12 cellular contexts compared by ENCODE assay signal in the genomic region with DNA sequence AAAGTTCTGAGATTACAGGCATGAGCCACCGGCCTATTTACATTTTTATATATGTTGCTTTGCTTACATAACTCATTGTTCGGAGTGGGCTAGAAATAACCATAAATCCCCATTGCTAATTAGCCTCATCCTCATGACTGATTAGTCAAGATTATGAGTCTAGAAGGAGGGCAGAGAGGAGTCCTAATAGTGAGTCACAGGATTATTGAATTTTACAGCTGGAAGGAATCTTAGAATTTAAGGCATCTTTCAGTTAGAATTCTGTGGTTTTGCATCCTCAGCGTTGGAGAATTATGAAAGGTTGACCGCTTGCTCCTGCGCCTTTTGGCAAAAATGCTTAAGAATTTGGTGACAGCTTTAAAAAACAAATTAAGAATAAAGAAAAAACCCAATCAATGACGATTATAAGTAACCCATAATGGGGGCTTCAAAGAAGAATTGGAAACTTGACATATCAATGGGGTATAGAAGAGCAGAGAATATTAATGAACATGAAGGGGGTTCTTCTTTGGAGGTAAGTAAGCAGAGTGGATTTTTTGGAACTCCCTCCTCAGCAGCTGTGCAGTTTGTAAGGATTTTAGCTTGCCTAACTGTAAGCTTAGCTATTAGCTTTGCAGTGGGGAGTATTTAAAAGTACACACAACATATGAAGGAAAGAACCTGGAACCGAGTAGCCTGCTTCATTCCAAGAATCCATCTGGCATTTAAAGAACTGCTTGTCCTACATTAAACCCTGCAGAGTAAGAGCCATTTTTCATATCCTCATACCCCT. TPM values are rescaled to one million over a fixed set of nuclear protein-coding genes. Genes with fewer than 3 reads are reported as not detected.
DNase-seq lines count a peak whose midpoint lies in the region; ATAC-seq and TF ChIP-seq lines count a peak whose summit lies in the region.
"Had no signal": no experiment of that assay in that cellular context is flagged by ENCODE, and none has a peak within 500 bp of the region (broad histone marks: within the 10 kb centered on the region; RNA-seq: fewer than 3 reads in every experiment).

No MANE protein-coding gene starts in this region.

- H3K27ac ChIP-seq in PC-3 (ENCODE audit: low read length) (no peak overlapping the region), fibroblast of lung (ENCODE audit: insufficient read depth, low read length) (peak overlapping the region; percentile 85), smooth muscle cell (ENCODE audit: low read depth) (no peak overlapping the region)
- H3K27ac ChIP-seq: SK-N-MC had no signal

- H4K20me1 ChIP-seq in PC-3 (ENCODE audit: low read length) (no peaks in the 10 kb centered on the region), fibroblast of lung (ENCODE audit: control insufficient read depth, extremely low read depth, insufficient read depth, low read length) (no peaks in the 10 kb centered on the region), smooth muscle cell (ENCODE audit: low read depth) (no peaks in the 10 kb centered on the region)

- peak overlapping the region; percentile 86 for H3K4me2 ChIP-seq in PC-3 (ENCODE audit: low read length)
- peak overlapping the region; percentile 93 for H3K4me2 ChIP-seq in fibroblast of lung (ENCODE audit: extremely low read depth, insufficient read depth, low read length)
- peak overlapping the region; percentile 25 for H3K4me2 ChIP-seq in smooth muscle cell

- H3K36me3 ChIP-seq in PC-3 (ENCODE audit: low read depth, low read length) (no peaks in the 10 kb centered on the region), fibroblast of lung (ENCODE audit: control insufficient read depth, insufficient read depth, low read length) (no peaks in the 10 kb centered on the region), smooth muscle cell (ENCODE audit: low read depth) (no peaks in the 10 kb centered on the region)
- H3K36me3 ChIP-seq: transverse colon had no signal

- TF ChIP-seq CTCF in PC-3 (conservative IDR thresholded peaks at IDR 0.05; ENCODE audit: low read depth, low read length) (no peak), fibroblast of lung (conservative IDR thresholded peaks at IDR 0.05 in 1 of 2, IDR thresholded peaks at IDR 0.05 in 1 of 2; ENCODE audit: low read depth in 1 of 2, low read length in 2 of 2) (no peak), smooth muscle cell (IDR thresholded peaks at IDR 0.05; ENCODE audit: borderline replicate concordance, insufficient read depth, poor library complexity, severe bottlenecking) (no peak)

- peak overlapping the region; percentile 61 for H3K4me3 ChIP-seq in PC-3 (ENCODE audit: low read length)
- peak overlapping the region in 1 of 4 experiments; percentile 71 for H3K4me3 ChIP-seq in fibroblast of lung (replicated peaks in 1 of 4; ENCODE audit: control extremely low read depth in 1 of 4, insufficient read depth in 1 of 4, low read depth in 3 of 4, low read length in 4 of 4)
- H3K4me3 ChIP-seq in smooth muscle cell = no peak overlapping the region

- CTCF ChIA-PET in activated CD4-positive, alpha-beta T cell treated with anti-CD3 and anti-CD28 coated beads, Interleukin-2, amount 10 ng/mL, durations not matched to agents 7 days and 5 days (lab: Charles Lee) = interaction anchor here (0.6 to 1.5 kb wide), 4 partner anchors 20 to 648 kb away, joined by 3 to 8 read pairs (median 4); no protein-coding TSS in a partner anchor
- CTCF ChIA-PET in PC-3 (lab: Charles Lee) = interaction anchor here (0.6 to 0.9 kb wide), 2 partner anchors 9 to 762 kb away, joined by 3 read pairs; no protein-coding TSS in a partner anchor

- H3K4me1 ChIP-seq in PC-3 (ENCODE audit: insufficient read depth, low read length) = peaks cover 23% of the 10 kb centered on the region
- peaks cover 6% of the 10 kb centered on the region for H3K4me1 ChIP-seq in fibroblast of lung (ENCODE audit: control insufficient read depth, extremely low read depth, insufficient read depth, low read length)
- peaks cover 10% of the 10 kb centered on the region for H3K4me1 ChIP-seq in smooth muscle cell (ENCODE audit: low read depth)

- H2AFZ ChIP-seq in PC-3 (ENCODE audit: low read length) = peak overlapping the region; percentile 87; the same call in 1 of the 2 replicates
- H2AFZ ChIP-seq in fibroblast of lung (ENCODE audit: low read length) = no peak overlapping the region
- no peak overlapping the region for H2AFZ ChIP-seq in smooth muscle cell (ENCODE audit: low read depth)

- DNase-seq in activated CD4-positive, alpha-beta T cell treated with anti-CD3 and anti-CD28 coated beads, Interleukin-2, amount 10 ng/mL, durations not matched to agents 7 days and 5 days = no peak
- DNase-seq in activated CD4-positive, alpha-beta T cell treated with anti-CD3 and anti-CD28 coated beads for 4 hours = no peak
- DNase-seq in PC-3 (peak; percentile 32), fibroblast of lung (ENCODE audit: low read depth in 2 of 2) (peak; percentile 58 to 92), smooth muscle cell (lab: John Stamatoyannopoulos, UW; ENCODE audit: unreplicated experiment) (no peak), SHP77 (lab: John Stamatoyannopoulos, UW) (no peak), NCI-H1417 treated with DMSO at 0.1 percent for 48 hours (lab: John Stamatoyannopoulos, UW) (no peak)
- no peak for DNase-seq in activated CD8-positive, alpha-beta memory T cell treated with anti-CD3 and anti-CD28 coated beads, Interleukin-2, amount 50 U/mL, for 48 hours
- DNase-seq: erythroblast, NCI-H1694 treated with DMSO at 0.1 percent for 48 hours, transverse colon had no signal

- H3K9me3 ChIP-seq in PC-3 (ENCODE audit: low read length) (no peaks in the 10 kb centered on the region), fibroblast of lung (ENCODE audit: control insufficient read depth, insufficient read depth, low read depth, low read length) (no peaks in the 10 kb centered on the region), smooth muscle cell (replicated peaks; ENCODE audit: low read depth) (no peaks in the 10 kb centered on the region)
- H3K9me3 ChIP-seq: transverse colon had no signal

- peak overlapping the region; percentile 81 for H3K4me3 Mint-ChIP-seq in activated CD4-positive, alpha-beta T cell treated with anti-CD3 and anti-CD28 coated beads, Interleukin-2, amount 10 ng/mL, durations not matched to agents 7 days and 5 days

- H3K27me3 ChIP-seq in PC-3 (ENCODE audit: low read length) = no peaks in the 10 kb centered on the region
- H3K27me3 ChIP-seq in fibroblast of lung (ENCODE audit: control insufficient read depth, insufficient read depth, low read length) = no peaks in the 10 kb centered on the region
- H3K27me3 ChIP-seq in smooth muscle cell (ENCODE audit: low read depth) = no peaks in the 10 kb centered on the region
- H3K27me3 ChIP-seq: transverse colon had no signal

- intact Hi-C loops in PC-3 (cut with micrococcal nuclease) = loop anchor here (5.0 kb wide), 1 partner anchor 482 kb away; no protein-coding TSS in a partner anchor

- peaks cover 26% of the 10 kb centered on the region for H3K4me1 Mint-ChIP-seq in activated CD4-positive, alpha-beta T cell treated with anti-CD3 and anti-CD28 coated beads, Interleukin-2, amount 10 ng/mL, durations not matched to agents 7 days and 5 days

- H3K27ac Mint-ChIP-seq in activated CD4-positive, alpha-beta T cell treated with anti-CD3 and anti-CD28 coated beads, Interleukin-2, amount 10 ng/mL, durations not matched to agents 7 days and 5 days = no peak overlapping the region

- H3F3A ChIP-seq in PC-3 (ENCODE audit: low read length, unreplicated experiment) = no peaks in the 10 kb centered on the region
- peaks cover 11% of the 10 kb centered on the region for H3F3A ChIP-seq in smooth muscle cell (ENCODE audit: low read depth)

- peaks cover 8% of the 10 kb centered on the region for H3K36me3 Mint-ChIP-seq in activated CD4-positive, alpha-beta T cell treated with anti-CD3 and anti-CD28 coated beads, Interleukin-2, amount 10 ng/mL, durations not matched to agents 7 days and 5 days (ENCODE audit: low read depth)

- H3K27me3 Mint-ChIP-seq in activated CD4-positive, alpha-beta T cell treated with anti-CD3 and anti-CD28 coated beads, Interleukin-2, amount 10 ng/mL, durations not matched to agents 7 days and 5 days = peaks cover 33% of the 10 kb centered on the region

- 63% methylated on average over 7 of the region's 7 CpGs for WGBS in smooth muscle cell (ENCODE audit: low lambda C conversion rate)

- ATAC-seq in PC-3 = no peak

- H3K9me2 ChIP-seq in PC-3 (replicated peaks; ENCODE audit: low read length) = no peaks in the 10 kb centered on the region

- H3K9me3 Mint-ChIP-seq in activated CD4-positive, alpha-beta T cell treated with anti-CD3 and anti-CD28 coated beads, Interleukin-2, amount 10 ng/mL, durations not matched to agents 7 days and 5 days = no peaks in the 10 kb centered on the region

- H3K79me2 ChIP-seq in PC-3 (ENCODE audit: low read length) (peaks cover 12% of the 10 kb centered on the region; the same call in 1 of the 2 replicates), fibroblast of lung (ENCODE audit: control insufficient read depth, insufficient read depth, low read length) (peaks cover 24% of the 10 kb centered on the region), smooth muscle cell (ENCODE audit: low read depth) (peaks cover 13% of the 10 kb centered on the region)

- POLR2A ChIA-PET in activated CD4-positive, alpha-beta T cell treated with anti-CD3 and anti-CD28 coated beads, Interleukin-2, amount 10 ng/mL, durations not matched to agents 7 days and 5 days (lab: Charles Lee) = no interaction called here
- POLR2A ChIA-PET in PC-3 (lab: Charles Lee; ENCODE audit: unreplicated experiment) = interaction anchor here (0.6 kb wide), 1 partner anchor 176 kb away, joined by 3 read pairs; no protein-coding TSS in a partner anchor

- H3K9ac ChIP-seq in PC-3 (ENCODE audit: low read length) = no peak overlapping the region
- no peak overlapping the region for H3K9ac ChIP-seq in fibroblast of lung (ENCODE audit: insufficient read depth, low read length)
- no peak overlapping the region for H3K9ac ChIP-seq in smooth muscle cell (ENCODE audit: low read depth)

- BruUV-seq in PC-3 (replicated peaks; lab: Mats Ljungman, UMichigan) = no TSS peak

RNA-seq across cellular contexts. Expression of a gene that starts 2.4 kb away (rescaled TPM):
- total RNA-seq in activated CD4-positive, alpha-beta T cell treated with anti-CD3 and anti-CD28 coated beads, Interleukin-2, amount 10 ng/mL, durations not matched to agents 7 days and 5 days = 10 to 100 TPM; 21.5 to 22.5 TPM
- total RNA-seq in PC-3 (2014; rRNA removed) (8.2 and 35.5 TPM in 2 replicates), fibroblast of lung (22.1 and 35.8 TPM in 2 replicates), smooth muscle cell (28.7 and 34.6 TPM in 2 replicates)
- polyA plus RNA-seq in fibroblast of lung (49.0 and 51.8 TPM in 2 replicates), smooth muscle cell (15.3 and 16.4 TPM in 2 replicates)
- 26.0 and 28.4 TPM in 2 replicates for polyA plus RNA-seq in fibroblast of lung (2012)
- 11.9 and 19.7 TPM in 2 replicates for polyA minus RNA-seq in fibroblast of lung (ENCODE audit: low replicate concordance)

RNA-seq across cellular contexts. Expression of a gene that starts 37.8 kb away (rescaled TPM):
- total RNA-seq in activated CD4-positive, alpha-beta T cell treated with anti-CD3 and anti-CD28 coated beads, Interleukin-2, amount 10 ng/mL, durations not matched to agents 7 days and 5 days = 10 to 100 TPM; 58.7 to 63.6 TPM
- total RNA-seq in PC-3 (2014; rRNA removed) = 128 and 146 TPM in 2 replicates
- total RNA-seq in fibroblast of lung = 57.5 and 63.7 TPM in 2 replicates
- 124 and 127 TPM in 2 replicates for polyA plus RNA-seq in fibroblast of lung
- 66.7 and 86.3 TPM in 2 replicates for polyA plus RNA-seq in fibroblast of lung (2012)
- polyA minus RNA-seq in fibroblast of lung (ENCODE audit: low replicate concordance) = 340 and 364 TPM in 2 replicates
- 50.1 and 52.3 TPM in 2 replicates for total RNA-seq in smooth muscle cell
- polyA plus RNA-seq in smooth muscle cell = 71.9 and 74.5 TPM in 2 replicates

Comparison
In these comparisons a context has a peak if more than half of its experiments do, and no peak if none do; other contexts are left out.
1. DNase-seq: peak in PC-3 (single experiment) and fibroblast of lung (2 of 2); none in activated CD4-positive, alpha-beta T cell treated with anti-CD3 and anti-CD28 coated beads, Interleukin-2, amount 10 ng/mL, durations not matched to agents 7 days and 5 days (single experiment), activated CD4-positive, alpha-beta T cell treated with anti-CD3 and anti-CD28 coated beads for 4 hours (0 of 2), smooth muscle cell (single experiment), SHP77 (0 of 2), activated CD8-positive, alpha-beta memory T cell treated with anti-CD3 and anti-CD28 coated beads, Interleukin-2, amount 50 U/mL, for 48 hours (single experiment) and NCI-H1417 treated with DMSO at 0.1 percent for 48 hours (single experiment).
2. H3K4me2 ChIP-seq: peak in every context shown above with its lines; median percentile 93 in fibroblast of lung; 86 in PC-3; 25 in smooth muscle cell.